In the genomic region with DNA sequence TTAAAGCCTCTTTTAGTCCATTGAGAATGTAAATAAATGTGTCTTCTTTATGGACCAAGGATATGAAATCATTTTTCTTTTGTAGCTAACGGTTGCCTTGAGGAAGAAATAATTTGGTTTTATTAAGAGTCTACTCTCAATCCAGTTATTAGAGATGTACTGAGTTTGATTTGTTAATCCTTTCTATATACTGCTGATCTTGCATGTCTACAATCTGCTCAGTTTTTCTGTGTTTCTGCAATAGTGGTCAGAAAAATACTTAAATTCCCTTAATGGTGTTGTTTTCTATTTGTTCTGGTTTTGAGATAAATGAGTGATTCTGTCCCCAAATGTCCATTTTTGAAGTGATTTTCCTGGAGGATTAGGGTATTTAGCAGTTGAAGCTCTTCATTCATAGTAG, we compare ENCODE assay signal across 16 cellular contexts.
"Had no signal": no experiment of that assay in that cellular context is flagged by ENCODE, and none has a peak within 500 bp of the region (broad histone marks: within the 10 kb centered on the region; RNA-seq: fewer than 3 reads in every experiment).

No MANE protein-coding gene starts in this region.

- ATAC-seq: gastrocnemius medialis; natural killer cell; stimulated activated naive CD8-positive, alpha-beta T cell treated with anti-CD3 and anti-CD28 coated beads, Interleukin-15, Interleukin-2, amounts not matched to agents 100 U/mL and 50 U/mL, for 24 hours; upper lobe of right lung had no signal

- DNase-seq: activated CD4-positive, alpha-beta T cell treated with anti-CD3 and anti-CD28 coated beads, Interleukin-2, amount 10 ng/mL, durations not matched to agents 7 days and 5 days; activated effector memory CD4-positive, alpha-beta T cell treated with anti-CD3 and anti-CD28 coated beads, Interleukin-2, amount 50 U/mL, for 16 hours; activated naive CD4-positive, alpha-beta T cell treated with anti-CD3 and anti-CD28 coated beads, Interleukin-2, amount 50 U/mL, for 16 hours; activated T-cell treated with anti-CD3 and anti-CD28 coated beads, Interleukin-2, amount 50 U/mL, for 48 hours; central memory CD4-positive, alpha-beta T cell; esophagus squamous epithelium; gastrocnemius medialis; hippocampal formation; left ventricle myocardium inferior; natural killer cell; sigmoid colon; stimulated activated CD4-positive, alpha-beta T cell treated with anti-CD3 and anti-CD28 coated beads, Interleukin-15, amount 100 ng/mL, for 24 hours; stimulated activated CD8-positive, alpha-beta memory T cell treated with anti-CD3 and anti-CD28 coated beads, Interleukin-4, amount 100 ng/mL, for 48 hours; stimulated activated naive CD8-positive, alpha-beta T cell treated with anti-CD3 and anti-CD28 coated beads, Interleukin-15, Interleukin-2, amounts not matched to agents 100 U/mL and 50 U/mL, for 24 hours; upper lobe of right lung had no signal

- H3K27me3 Mint-ChIP-seq: activated CD4-positive, alpha-beta T cell treated with anti-CD3 and anti-CD28 coated beads, Interleukin-2, amount 10 ng/mL, durations not matched to agents 7 days and 5 days had no signal

- H3K27ac Mint-ChIP-seq: activated CD4-positive, alpha-beta T cell treated with anti-CD3 and anti-CD28 coated beads, Interleukin-2, amount 10 ng/mL, durations not matched to agents 7 days and 5 days; T-helper 1 cell treated with Interleukin-12 subunit alpha and Interleukin-12 subunit beta and Interleukin-4 antibody, amounts not matched to agents 30 μg/mL and 1 μg/mL, for 36 hours had no signal

- H3K27me3 ChIP-seq: esophagus squamous epithelium, gastrocnemius medialis, sigmoid colon, upper lobe of right lung had no signal

- H3K9me3 ChIP-seq: esophagus squamous epithelium, gastrocnemius medialis, left ventricle myocardium inferior, sigmoid colon, upper lobe of right lung had no signal

- H3K9me3 Mint-ChIP-seq: activated CD4-positive, alpha-beta T cell treated with anti-CD3 and anti-CD28 coated beads, Interleukin-2, amount 10 ng/mL, durations not matched to agents 7 days and 5 days; natural killer cell; T-helper 1 cell treated with Interleukin-12 subunit alpha and Interleukin-12 subunit beta and Interleukin-4 antibody, amounts not matched to agents 30 μg/mL and 1 μg/mL, for 36 hours had no signal

- H3K4me3 Mint-ChIP-seq: activated CD4-positive, alpha-beta T cell treated with anti-CD3 and anti-CD28 coated beads, Interleukin-2, amount 10 ng/mL, durations not matched to agents 7 days and 5 days; natural killer cell; T-helper 1 cell treated with Interleukin-12 subunit alpha and Interleukin-12 subunit beta and Interleukin-4 antibody, amounts not matched to agents 30 μg/mL and 1 μg/mL, for 36 hours had no signal

- H3K27ac ChIP-seq: esophagus squamous epithelium, gastrocnemius medialis, left ventricle myocardium inferior, sigmoid colon, upper lobe of right lung had no signal
